In genomic region chr11:93122535-93122934, GRCh38 we compare ENCODE assay signal across 29 cellular contexts.
"Had no signal": no experiment of that assay in that cellular context is flagged by ENCODE, and none has a peak within 500 bp of the region (broad histone marks: within the 10 kb centered on the region; RNA-seq: fewer than 3 reads in every experiment).

No MANE protein-coding gene starts in this region.

- H3K4me1 ChIP-seq: esophagus squamous epithelium, gastrocnemius medialis, left lung had no signal

- H3K4me3 ChIP-seq: esophagus squamous epithelium, gastrocnemius medialis, hepatocyte, left lung, lung had no signal

- H2AFZ ChIP-seq: hepatocyte had no signal

- FAIRE-seq: colon, endometrium, kidney had no signal

- DNase-seq: cortex of kidney; effector CD8-positive, alpha-beta T cell; effector memory CD8-positive, alpha-beta T cell; endodermal cell; erythroblast; esophagus squamous epithelium; foreskin fibroblast; foreskin melanocyte; gastrocnemius medialis; glutamatergic neuron; head of caudate nucleus; hypothalamus; immature natural killer cell; islet precursor cell; kidney; kidney glomerular epithelial cell; left lung; left ventricle myocardium superior; mammary epithelial cell; mesendoderm; midbrain had no signal

- H3K36me3 Mint-ChIP-seq: immature natural killer cell, memory B cell had no signal

- H3K79me2 ChIP-seq: hepatocyte had no signal

- H3K9me3 Mint-ChIP-seq: dendritic cell treated with granulocyte-macrophage colony-stimulating factor and Interleukin-4, amounts not matched to agents 40 ng/mL and 50 ng/mL, for 4 days had no signal

- H3K27ac ChIP-seq: epithelial cell of prostate, esophagus squamous epithelium, gastrocnemius medialis, hepatocyte, left lung had no signal

- ATAC-seq: effector memory CD8-positive, alpha-beta T cell; esophagus mucosa; gastrocnemius medialis; left lung had no signal

- H3K4me2 ChIP-seq: hepatocyte had no signal

- H3K4me3 Mint-ChIP-seq: dendritic cell treated with granulocyte-macrophage colony-stimulating factor and Interleukin-4, amounts not matched to agents 40 ng/mL and 50 ng/mL, for 4 days; effector memory CD8-positive, alpha-beta T cell; endodermal cell; immature natural killer cell; memory B cell had no signal

- H3K9me3 ChIP-seq: esophagus squamous epithelium, gastrocnemius medialis, left lung had no signal

- H3K4me1 Mint-ChIP-seq: immature natural killer cell, memory B cell had no signal

- H3K36me3 ChIP-seq: esophagus squamous epithelium, gastrocnemius medialis, left lung had no signal

- H3K27ac Mint-ChIP-seq: dendritic cell treated with granulocyte-macrophage colony-stimulating factor and Interleukin-4, amounts not matched to agents 40 ng/mL and 50 ng/mL, for 4 days; effector memory CD8-positive, alpha-beta T cell; endodermal cell; immature natural killer cell; memory B cell had no signal

- H3K27me3 ChIP-seq: gastrocnemius medialis, hepatocyte had no signal
